ENCODE assay signal across 11 cellular contexts in genomic region chr3:33060609-33061337, GRCh38. TPM values are rescaled to one million over a fixed set of nuclear protein-coding genes. Genes with fewer than 3 reads are reported as not detected.
DNase-seq lines count a peak whose midpoint lies in the region; ATAC-seq, FAIRE-seq and TF ChIP-seq lines count a peak whose summit lies in the region.
"Had no signal": no experiment of that assay in that cellular context is flagged by ENCODE, and none has a peak within 500 bp of the region (broad histone marks: within the 10 kb centered on the region; RNA-seq: fewer than 3 reads in every experiment).

No MANE protein-coding gene starts in this region.

- peak; percentile 49 for FAIRE-seq in GM18507 (lab: Jason Lieb, UNC)

- no peak for TF ChIP-seq CTCF in omental fat pad (IDR thresholded peaks at IDR 0.05)

- no peak for ATAC-seq in omental fat pad (ENCODE audit: low FRiP score)
- ATAC-seq: heart right ventricle had no signal

- no peak for DNase-seq in GM18507 (ENCODE audit: extremely low spot score, insufficient read length, low read depth)
- peak; percentile 45 for DNase-seq in T-helper 9 cell
- peak in 3 of 4 experiments; percentile 3 to 37 (median 6) for DNase-seq in activated naive CD4-positive, alpha-beta T cell (lab: John Stamatoyannopoulos, UW)
- DNase-seq in stimulated activated CD4-positive, alpha-beta T cell treated with anti-CD3 and anti-CD28 coated beads, Interleukin-15, amount 100 ng/mL, for 48 hours (ENCODE audit: low read depth in 2 of 2) = peak; percentile 63 to 65
- no peak for DNase-seq in omental fat pad (ENCODE audit: low spot score)
- no peak for DNase-seq in medulla oblongata (ENCODE audit: extremely low spot score)
- no peak for DNase-seq in COLO668 (lab: John Stamatoyannopoulos, UW; ENCODE audit: unreplicated experiment)
- DNase-seq in NCI-H524 (lab: John Stamatoyannopoulos, UW) = no peak
- DNase-seq: heart right ventricle, NCI-H2227 treated with DMSO at 0.1 percent for 48 hours, Right ventricle myocardium superior had no signal

RNA-seq across cellular contexts. Expression of gene GLB1, which starts 36.2 kb away (rescaled TPM):
- total RNA-seq in omental fat pad = 10 to 100 TPM; 57.7 to 80.9 (median 63.4) TPM

RNA-seq across cellular contexts. Expression of gene TMPPE, which starts 36.2 kb away (rescaled TPM):
- total RNA-seq in omental fat pad = 10 to 100 TPM in 2 of 4 donors, 1 to 10 TPM in 2; 5.6 to 11.6 (median 10.2) TPM

RNA-seq across cellular contexts. Expression of gene CRTAP, which starts 53.0 kb away (rescaled TPM):
- 100 to 1,000 TPM; 267 to 355 (median 300) TPM for total RNA-seq in omental fat pad

Comparison
In these comparisons a context has a peak if more than half of its experiments do, and no peak if none do; other contexts are left out.
1. DNase-seq: peak in T-helper 9 cell (single experiment), activated naive CD4-positive, alpha-beta T cell (3 of 4) and stimulated activated CD4-positive, alpha-beta T cell treated with anti-CD3 and anti-CD28 coated beads, Interleukin-15, amount 100 ng/mL, for 48 hours (2 of 2); none in GM18507 (single experiment), omental fat pad (single experiment), medulla oblongata (single experiment), COLO668 (single experiment) and NCI-H524 (0 of 2).